8 cellular contexts compared by ENCODE assay signal in genomic region chr12:79544439-79544838, GRCh38.
DNase-seq lines count a peak whose midpoint lies in the region; ATAC-seq, FAIRE-seq and TF ChIP-seq lines count a peak whose summit lies in the region.
"Not testable (repeated sequence)": the region's sequence is repeated elsewhere in the genome, so short reads cannot be mapped to it uniquely, and the experiment has no call there.

No MANE protein-coding gene starts in this region.

- H3K27me3 ChIP-seq in GM23338 (ENCODE audit: insufficient read depth); IMR-90 (ENCODE audit: control insufficient read depth, insufficient read depth, low read length); PC-9 (ENCODE audit: insufficient read depth, low read depth); astrocyte (ENCODE audit: insufficient read depth, low read length); HepG2 (ENCODE audit: control insufficient read depth in 1 of 2, insufficient read depth in 2 of 2, low read length in 2 of 2); thyroid gland: not testable (repeated sequence)

- H3K18ac ChIP-seq in IMR-90 (ENCODE audit: low read depth, low read length): not testable (repeated sequence)

- in situ Hi-C loops in Caki2 (cut with HindIII; ENCODE audit: low pct_unique_long_range_greater_than_20kb, low sequenced_read_pairs); IMR-90 (cut with MboI; ENCODE audit: low sequenced_read_pairs); HepG2 (cut with HindIII; ENCODE audit: extremely low pct_ligation_motif_present, low pct_unique_long_range_greater_than_20kb): not testable (repeated sequence)

- not testable (repeated sequence) for H3K36me3 ChIP-seq in GM23338 (ENCODE audit: insufficient read depth); IMR-90 (ENCODE audit: control insufficient read depth, insufficient read depth, low read length); PC-9 (ENCODE audit: low read depth); astrocyte (ENCODE audit: insufficient read depth, low read length); HepG2 (replicated peaks in 1 of 2; ENCODE audit: control insufficient read depth in 1 of 2, insufficient read depth in 2 of 2, low read length in 2 of 2); thyroid gland

- POLR2A ChIA-PET in IMR-90 (lab: Charles Lee; ENCODE audit: unreplicated experiment): interaction anchor here (0.7 kb wide), 1 partner anchor 382 kb away, joined by 3 read pairs; no protein-coding TSS in a partner anchor
- POLR2A ChIA-PET in PC-9 (lab: Charles Lee; ENCODE audit: unreplicated experiment); HepG2 (lab: Yijun Ruan, JAX): not testable (repeated sequence)

- not testable (repeated sequence) for H3K23ac ChIP-seq in IMR-90 (ENCODE audit: low read depth, low read length)

- TF ChIP-seq CTCF in GM23338 (conservative IDR thresholded peaks at IDR 0.05; ENCODE audit: low read depth in 2 of 2); IMR-90 (conservative IDR thresholded peaks at IDR 0.05; ENCODE audit: low read depth, low read length); PC-9 (conservative IDR thresholded peaks at IDR 0.05); astrocyte (IDR thresholded peaks at IDR 0.05; ENCODE audit: insufficient read depth, low read depth, low read length); chondrocyte (IDR thresholded peaks at IDR 0.05); HepG2 (CRISPR knock-in tag; IDR thresholded peaks at IDR 0.05); thyroid gland (IDR thresholded peaks at IDR 0.05): not testable (repeated sequence)

- peaks cover 64% of the 10 kb centered on the region for H3K4me1 Mint-ChIP-seq in GM23338
- H3K4me1 Mint-ChIP-seq in astrocyte (ENCODE audit: low read depth, unreplicated experiment): peaks cover 53% of the 10 kb centered on the region
- peaks cover 58% of the 10 kb centered on the region for H3K4me1 Mint-ChIP-seq in chondrocyte (ENCODE audit: low read depth)

- not testable (repeated sequence) for H3K9me3 ChIP-seq in IMR-90 (ENCODE audit: control insufficient read depth, insufficient read depth, low read length); PC-9 (ENCODE audit: insufficient read depth, low read depth); astrocyte (ENCODE audit: insufficient read depth, low read depth, low read length); HepG2 (ENCODE audit: low read length); thyroid gland

- H2BK5ac ChIP-seq in IMR-90 (ENCODE audit: low read depth, low read length, poor library complexity, severe bottlenecking): not testable (repeated sequence)

- not testable (repeated sequence) for H2AK9ac ChIP-seq in IMR-90 (replicated peaks; ENCODE audit: low read depth, low read length, poor library complexity)

- TF ChIP-seq EP300 in HepG2 (IDR thresholded peaks at IDR 0.05; ENCODE audit: low read depth in 2 of 2, low read length in 2 of 2); HepG2 (CRISPR knock-in tag; IDR thresholded peaks at IDR 0.05; ENCODE audit: borderline replicate concordance): not testable (repeated sequence)

- CTCF ChIA-PET in IMR-90 (lab: Yijun Ruan, JAX); PC-9 (lab: Charles Lee); HepG2 (lab: Yijun Ruan, JAX; ENCODE audit: low intra/inter-chr PET ratio, low total read pairs): not testable (repeated sequence)

- H4K91ac ChIP-seq in IMR-90 (ENCODE audit: insufficient read depth, low read depth, low read length): not testable (repeated sequence)

- H2AK5ac ChIP-seq in IMR-90 (ENCODE audit: low read depth, low read length): not testable (repeated sequence)

- ATAC-seq in GM23338; IMR-90 (ENCODE audit: low read depth); HepG2: not testable (repeated sequence)

- H3K27ac Mint-ChIP-seq in GM23338 (peak overlapping the region; percentile 96), astrocyte (ENCODE audit: unreplicated experiment) (peak overlapping the region; percentile 91), chondrocyte (ENCODE audit: unreplicated experiment) (peak overlapping the region; percentile 85)

- not testable (repeated sequence) for TF ChIP-seq RAD21 in IMR-90 (IDR thresholded peaks at IDR 0.05; ENCODE audit: low read length); HepG2 (CRISPR knock-in tag; IDR thresholded peaks at IDR 0.05)

- not testable (repeated sequence) for H3K56ac ChIP-seq in IMR-90 (ENCODE audit: extremely low read depth, insufficient read depth, low read length)

- not testable (repeated sequence) for H3K79me1 ChIP-seq in IMR-90 (ENCODE audit: low read depth in 1 of 2, low read length in 2 of 2)

- not testable (repeated sequence) for H3K9me1 ChIP-seq in IMR-90 (ENCODE audit: insufficient read depth, low read length)

- peaks cover 35% of the 10 kb centered on the region for H3K36me3 Mint-ChIP-seq in GM23338 (ENCODE audit: low read depth)
- H3K36me3 Mint-ChIP-seq in astrocyte (ENCODE audit: low read depth, unreplicated experiment); chondrocyte (ENCODE audit: low read depth): not testable (repeated sequence)

- intact Hi-C loops in IMR-90 (cut with micrococcal nuclease); PC-9 (cut with micrococcal nuclease; ENCODE audit: unreplicated experiment); HepG2 (cut with micrococcal nuclease; ENCODE audit: unreplicated experiment); thyroid gland (cut with DNase I): not testable (repeated sequence)

- dilution Hi-C loops in IMR-90 (cut with HindIII; ENCODE audit: low sequenced_read_pairs, unreplicated experiment): not testable (repeated sequence)

- BruUV-seq in IMR-90 (replicated peaks; lab: Mats Ljungman, UMichigan); PC-9 (replicated peaks; lab: Mats Ljungman, UMichigan); HepG2 (replicated peaks; lab: Mats Ljungman, UMichigan): not testable (repeated sequence)

- not testable (repeated sequence) for H2AFZ ChIP-seq in GM23338; IMR-90 (replicated peaks; ENCODE audit: low read length, poor library complexity); PC-9; astrocyte (ENCODE audit: low read depth, low read length); HepG2 (ENCODE audit: low read length)

- not testable (repeated sequence) for H3K9me2 ChIP-seq in GM23338 (ENCODE audit: insufficient read depth); PC-9 (ENCODE audit: insufficient read depth)

- not testable (repeated sequence) for H3K4ac ChIP-seq in IMR-90 (ENCODE audit: low read depth, low read length)

- H3K9me3 Mint-ChIP-seq in GM23338: peaks cover 25% of the 10 kb centered on the region
- not testable (repeated sequence) for H3K9me3 Mint-ChIP-seq in astrocyte (ENCODE audit: unreplicated experiment); chondrocyte (ENCODE audit: low read depth)

- not testable (repeated sequence) for H3F3A ChIP-seq in GM23338 (replicated peaks; ENCODE audit: low read depth)
- H3F3A ChIP-seq in PC-9 (ENCODE audit: insufficient read depth, low read depth): peaks cover 36% of the 10 kb centered on the region

- not testable (repeated sequence) for H3K9ac ChIP-seq in IMR-90 (ENCODE audit: low read depth, low read length); astrocyte (ENCODE audit: low read length); HepG2 (ENCODE audit: insufficient read depth, low read depth, low read length)

- H3K4me3 Mint-ChIP-seq in GM23338; astrocyte (ENCODE audit: unreplicated experiment); chondrocyte (ENCODE audit: unreplicated experiment): not testable (repeated sequence)

- H3K14ac ChIP-seq in IMR-90 (replicated peaks; ENCODE audit: low read depth, low read length): not testable (repeated sequence)

- H3K4me3 ChIP-seq in GM23338; IMR-90 (ENCODE audit: insufficient read depth, low read depth, low read length); PC-9; astrocyte (ENCODE audit: insufficient read depth, low read depth, low read length); HepG2 (replicated peaks in 1 of 3; ENCODE audit: insufficient read depth in 1 of 3, low read depth in 2 of 3, low read length in 3 of 3); thyroid gland (replicated peaks in 1 of 3): not testable (repeated sequence)

- WGBS in IMR-90 (ENCODE audit: extremely low coverage in 2 of 2, insufficient read length in 1 of 2), 2 experiments: no CpG with 5 or more reads among the region's 3 CpGs
- 60% methylated on average over 3 of the region's 3 CpGs for WGBS in HepG2 (ENCODE audit: low lambda C conversion rate)
- 45 to 64% methylated on average over 3 of the region's 3 CpGs for WGBS in thyroid gland, 2 donors

- not testable (repeated sequence) for H2BK15ac ChIP-seq in IMR-90 (ENCODE audit: low read depth, low read length)

- H4K5ac ChIP-seq in IMR-90 (ENCODE audit: low read depth, low read length): not testable (repeated sequence)

- H3K4me1 ChIP-seq in GM23338 (ENCODE audit: insufficient read depth): peaks cover 35% of the 10 kb centered on the region
- H3K4me1 ChIP-seq in IMR-90 (ENCODE audit: control insufficient read depth, insufficient read depth, low read length): peaks cover 18% of the 10 kb centered on the region
- peaks cover 55% of the 10 kb centered on the region for H3K4me1 ChIP-seq in PC-9 (replicated peaks; ENCODE audit: insufficient read depth)
- peaks cover 33% of the 10 kb centered on the region for H3K4me1 ChIP-seq in astrocyte (ENCODE audit: insufficient read depth, low read length)
- peaks cover 42% of the 10 kb centered on the region for H3K4me1 ChIP-seq in HepG2 (ENCODE audit: insufficient read depth, low read length)
- peaks cover 26 to 37% of the 10 kb centered on the region in 2 donors for H3K4me1 ChIP-seq in thyroid gland

- not testable (repeated sequence) for H3K27me3 Mint-ChIP-seq in GM23338 (ENCODE audit: insufficient read depth, low read depth, poor library complexity); astrocyte (ENCODE audit: low read depth, unreplicated experiment); chondrocyte (ENCODE audit: low read depth)

- H3K79me2 ChIP-seq in GM23338 (replicated peaks; ENCODE audit: insufficient read depth): peaks cover 12% of the 10 kb centered on the region; the same call in 1 of the 2 replicates
- not testable (repeated sequence) for H3K79me2 ChIP-seq in PC-9 (ENCODE audit: low read depth); astrocyte (ENCODE audit: insufficient read depth, low read length); HepG2 (ENCODE audit: insufficient read depth, low read length)

- not testable (repeated sequence) for H4K8ac ChIP-seq in IMR-90 (ENCODE audit: low read depth in 2 of 2, low read length in 2 of 2)

- H2BK120ac ChIP-seq in IMR-90 (ENCODE audit: low read depth, low read length): not testable (repeated sequence)

- not testable (repeated sequence) for H2BK20ac ChIP-seq in IMR-90 (ENCODE audit: low read depth, low read length)

- not testable (repeated sequence) for H4K20me1 ChIP-seq in GM23338 (replicated peaks; ENCODE audit: insufficient read depth); IMR-90 (ENCODE audit: insufficient read depth, low read length); PC-9 (ENCODE audit: insufficient read depth); astrocyte (ENCODE audit: insufficient read depth, low read length); HepG2 (ENCODE audit: insufficient read depth, low read length)

- peak; percentile 68 for DNase-seq in Caki2 (ENCODE audit: low read depth)
- not testable (repeated sequence) for DNase-seq in GM23338 (ENCODE audit: low spot score); IMR-90; PC-9; astrocyte (ENCODE audit: low read depth); chondrocyte (ENCODE audit: low spot score); HepG2 (ENCODE audit: low spot score)
- DNase-seq in thyroid gland: peak; percentile 35 to 59

- H3K27ac ChIP-seq in GM23338 (ENCODE audit: low read depth) (peak overlapping the region; percentile 94), PC-9 (peak overlapping the region; percentile 60)
- not testable (repeated sequence) for H3K27ac ChIP-seq in IMR-90 (ENCODE audit: insufficient read depth, low read length); astrocyte (ENCODE audit: low read depth, low read length); HepG2 (ENCODE audit: extremely low read length, insufficient read depth, low read length); thyroid gland

- H3K4me2 ChIP-seq in GM23338; IMR-90 (ENCODE audit: low read depth, low read length); astrocyte (ENCODE audit: low read length); HepG2 (ENCODE audit: low read depth, low read length): not testable (repeated sequence)
- H3K4me2 ChIP-seq in PC-9: peak overlapping the region; percentile 29; the same call in 1 of the 2 replicates

- TF ChIP-seq POLR2A in IMR-90 (IDR thresholded peaks at IDR 0.05; ENCODE audit: low read depth, low read length); HepG2 (IDR thresholded peaks at IDR 0.05; ENCODE audit: insufficient read depth in 1 of 2, low read depth in 2 of 2, low read length in 2 of 2); thyroid gland (IDR thresholded peaks at IDR 0.05): not testable (repeated sequence)

- not testable (repeated sequence) for FAIRE-seq in astrocyte (lab: Jason Lieb, UNC); HepG2 (lab: Jason Lieb, UNC)
